In genomic region chr1:41935226-41935625, GRCh38 we compare ENCODE assay signal across 21 cellular contexts. TPM values are rescaled to one million over a fixed set of nuclear protein-coding genes. Genes with fewer than 3 reads are reported as not detected.
DNase-seq lines count a peak whose midpoint lies in the region; ATAC-seq and TF ChIP-seq lines count a peak whose summit lies in the region.
"Had no signal": no experiment of that assay in that cellular context is flagged by ENCODE, and none has a peak within 500 bp of the region (broad histone marks: within the 10 kb centered on the region; RNA-seq: fewer than 3 reads in every experiment).

No MANE protein-coding gene starts in this region.

- ATAC-seq in HG03159 (IDR thresholded peaks at IDR 0.05; ENCODE audit: unreplicated experiment) = no peak
- ATAC-seq in activated CD8-positive, alpha-beta T cell treated with anti-CD3 and anti-CD28 coated beads for 36 hours = no peak
- ATAC-seq: sciatic nerve, T-helper 17 cell had no signal

- intact Hi-C loops in activated CD8-positive, alpha-beta T cell treated with anti-CD3 and anti-CD28 coated beads for 36 hours (cut with micrococcal nuclease) = no loop called here

- TF ChIP-seq CTCF in fibroblast of villous mesenchyme (IDR thresholded peaks at IDR 0.05; ENCODE audit: insufficient read depth, low read depth, low read length) (no peak), nephron progenitor cell (IDR thresholded peaks at IDR 0.05) (no peak)
- no peak for TF ChIP-seq CTCF in activated CD8-positive, alpha-beta T cell treated with anti-CD3 and anti-CD28 coated beads for 36 hours (IDR thresholded peaks at IDR 0.05)

- no peak overlapping the region for H3K9ac ChIP-seq in Karpas-422 (ENCODE audit: low read length)

- H3K27me3 Mint-ChIP-seq in nephron progenitor cell (ENCODE audit: low read depth, poor library complexity) = peaks cover 27% of the 10 kb centered on the region
- no peaks in the 10 kb centered on the region for H3K27me3 Mint-ChIP-seq in activated CD8-positive, alpha-beta T cell treated with anti-CD3 and anti-CD28 coated beads for 36 hours
- H3K27me3 Mint-ChIP-seq: T-helper 17 cell had no signal

- POLR2A ChIA-PET in activated CD8-positive, alpha-beta T cell treated with anti-CD3 and anti-CD28 coated beads for 36 hours (lab: Charles Lee) = no interaction called here

- no peaks in the 10 kb centered on the region for H3K4me1 ChIP-seq in Karpas-422 (ENCODE audit: low read length)
- H3K4me1 ChIP-seq: adrenal gland had no signal

- H3K27ac ChIP-seq in Karpas-422 (ENCODE audit: low read length) = no peak overlapping the region
- H3K27ac ChIP-seq: adrenal gland had no signal

- no peaks in the 10 kb centered on the region for H3K4me1 Mint-ChIP-seq in nephron progenitor cell
- peaks cover 9% of the 10 kb centered on the region for H3K4me1 Mint-ChIP-seq in activated CD8-positive, alpha-beta T cell treated with anti-CD3 and anti-CD28 coated beads for 36 hours (ENCODE audit: low read depth)
- H3K4me1 Mint-ChIP-seq: activated B cell treated with CpG ODN at 0.5 μM for 24 hours, endodermal cell, memory B cell had no signal

- no peak overlapping the region for H2AFZ ChIP-seq in Karpas-422 (ENCODE audit: low read length)

- H3K27me3 ChIP-seq in Karpas-422 (ENCODE audit: low read length) = 0 out of 2 replicates have a peak, but pooled peaks cover 2% of the 10 kb centered on the region
- H3K27me3 ChIP-seq: adrenal gland had no signal

- H4K20me1 ChIP-seq in Karpas-422 (ENCODE audit: insufficient read depth, low read depth, low read length) = no peaks in the 10 kb centered on the region

- no peak overlapping the region for H3K4me3 Mint-ChIP-seq in nephron progenitor cell
- no peak overlapping the region for H3K4me3 Mint-ChIP-seq in activated CD8-positive, alpha-beta T cell treated with anti-CD3 and anti-CD28 coated beads for 36 hours
- H3K4me3 Mint-ChIP-seq: activated B cell treated with CpG ODN at 0.5 μM for 24 hours, endodermal cell, memory B cell, T-helper 17 cell had no signal

- H3K4me2 ChIP-seq in Karpas-422 (ENCODE audit: low read depth, low read length, poor library complexity, severe bottlenecking) = no peak overlapping the region

- CTCF ChIA-PET in activated CD8-positive, alpha-beta T cell treated with anti-CD3 and anti-CD28 coated beads for 36 hours (lab: Charles Lee) = interaction anchor here (1.1 to 2.0 kb wide), 3 partner anchors 15 to 419 kb away, joined by 3 to 5 read pairs (median 3); no protein-coding TSS in a partner anchor

- H3K4me3 ChIP-seq in fibroblast of villous mesenchyme (ENCODE audit: low read depth, low read length) = no peak overlapping the region
- H3K4me3 ChIP-seq in Karpas-422 (ENCODE audit: low read length) = no peak overlapping the region
- H3K4me3 ChIP-seq: adrenal gland had no signal

- in situ Hi-C loops in SK-MEL-5 (cut with HindIII; ENCODE audit: low pct_unique_long_range_greater_than_20kb, low sequenced_read_pairs) = no loop called here

- H3K9me2 ChIP-seq in Karpas-422 (replicated peaks; ENCODE audit: insufficient read depth, low read length) = no peaks in the 10 kb centered on the region

- no peaks in the 10 kb centered on the region for H3K36me3 ChIP-seq in Karpas-422 (ENCODE audit: insufficient read depth, low read length)
- H3K36me3 ChIP-seq: adrenal gland had no signal

- H3K27ac Mint-ChIP-seq in nephron progenitor cell = no peak overlapping the region
- no peak overlapping the region for H3K27ac Mint-ChIP-seq in activated CD8-positive, alpha-beta T cell treated with anti-CD3 and anti-CD28 coated beads for 36 hours
- H3K27ac Mint-ChIP-seq: activated B cell treated with CpG ODN at 0.5 μM for 24 hours, endodermal cell, memory B cell, T-helper 17 cell had no signal

- H3K36me3 Mint-ChIP-seq in nephron progenitor cell (ENCODE audit: low read depth) = no peaks in the 10 kb centered on the region
- H3K36me3 Mint-ChIP-seq in activated CD8-positive, alpha-beta T cell treated with anti-CD3 and anti-CD28 coated beads for 36 hours (ENCODE audit: low read depth) = no peaks in the 10 kb centered on the region
- H3K36me3 Mint-ChIP-seq: memory B cell had no signal

- no peaks in the 10 kb centered on the region for H3K79me2 ChIP-seq in Karpas-422 (ENCODE audit: low read length)

- DNase-seq in AG08395 (ENCODE audit: low spot score) (peak; percentile 34), GM04503 (ENCODE audit: low read depth) (peak; percentile 37), SK-MEL-5 (ENCODE audit: low read depth, low spot score) (peak; percentile 48), fibroblast of villous mesenchyme (ENCODE audit: low read depth) (peak; percentile 42), Karpas-422 (no peak), nephron progenitor cell (no peak)
- no peak for DNase-seq in activated CD8-positive, alpha-beta T cell treated with anti-CD3 and anti-CD28 coated beads for 36 hours
- DNase-seq: ACHN; activated B cell treated with CpG ODN at 0.5 μM for 24 hours; activated effector memory CD4-positive, alpha-beta T cell treated with Interleukin-2 at 50 U/mL for 16 hours; adrenal gland; cerebellar nuclear complex; COR-L47; endodermal cell; NCI-H2081; NCI-H774; stimulated activated CD4-positive, alpha-beta T cell treated with anti-CD3 and anti-CD28 coated beads, Interleukin-2, amount 100 ng/mL, for 24 hours; T-helper 17 cell had no signal

- no peaks in the 10 kb centered on the region for H3K9me3 ChIP-seq in Karpas-422 (ENCODE audit: low read length)
- H3K9me3 ChIP-seq: adrenal gland had no signal

- H3K9me3 Mint-ChIP-seq in nephron progenitor cell = no peaks in the 10 kb centered on the region
- H3K9me3 Mint-ChIP-seq in activated CD8-positive, alpha-beta T cell treated with anti-CD3 and anti-CD28 coated beads for 36 hours = peaks cover 4% of the 10 kb centered on the region
- H3K9me3 Mint-ChIP-seq: activated B cell treated with CpG ODN at 0.5 μM for 24 hours, endodermal cell had no signal

RNA-seq across cellular contexts. Expression of gene HIVEP3, which starts 16.5 kb away (rescaled TPM):
- total RNA-seq in SK-MEL-5 (2014; rRNA removed; shearing (Covaris generic)) = 0.11 and 0.32 TPM in 2 replicates
- polyA plus RNA-seq in SK-MEL-5 (2015; cell fraction: cytosol; rRNA removed) = 2.2 and 3.3 TPM in 2 replicates
- polyA plus RNA-seq in SK-MEL-5 (2015; cell fraction: nucleus; rRNA removed) = 0.77 and 1.8 TPM in 2 replicates
- 0.86 and 1.6 TPM in 2 replicates for total RNA-seq in fibroblast of villous mesenchyme
- 0.87 and 1.3 TPM in 2 replicates for total RNA-seq in Karpas-422 (2014; rRNA removed; shearing (Covaris generic); ENCODE audit: low replicate concordance)
- 10 to 100 TPM; 18.6 to 20.4 TPM for total RNA-seq in activated CD8-positive, alpha-beta T cell treated with anti-CD3 and anti-CD28 coated beads for 36 hours

Comparison
In these comparisons a context has a peak if more than half of its experiments do, and no peak if none do; other contexts are left out.
1. DNase-seq: peak in AG08395 (single experiment), GM04503 (single experiment), SK-MEL-5 (single experiment) and fibroblast of villous mesenchyme (single experiment); none in Karpas-422 (single experiment), nephron progenitor cell (single experiment) and activated CD8-positive, alpha-beta T cell treated with anti-CD3 and anti-CD28 coated beads for 36 hours (single experiment).